19 cellular contexts compared by ENCODE assay signal in the genomic region with DNA sequence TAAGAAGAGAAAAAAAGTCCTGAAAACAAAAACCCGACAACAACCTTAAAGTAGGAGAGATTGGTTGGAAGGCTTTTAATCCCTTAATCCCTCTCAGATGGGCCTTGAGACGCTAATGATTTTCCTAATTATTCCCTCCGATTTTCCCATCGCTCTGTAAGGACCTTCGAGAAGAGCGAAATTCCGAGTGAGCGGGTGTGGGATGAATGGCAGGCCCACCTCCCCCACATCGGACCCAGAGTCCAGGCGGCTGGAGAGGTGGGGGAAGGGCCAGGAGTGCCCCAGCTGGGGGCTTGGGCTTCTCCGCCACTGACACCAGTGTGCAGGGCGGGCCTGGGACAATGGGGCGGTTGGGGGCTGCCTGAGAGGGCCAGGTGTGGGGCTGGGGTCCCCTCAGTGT. TPM values are rescaled to one million over a fixed set of nuclear protein-coding genes. Genes with fewer than 3 reads are reported as not detected.
"Had no signal": no experiment of that assay in that cellular context is flagged by ENCODE, and none has a peak within 500 bp of the region (broad histone marks: within the 10 kb centered on the region; RNA-seq: fewer than 3 reads in every experiment).

No MANE protein-coding gene starts in this region.

- H3K4me3 ChIP-seq: colonic mucosa, esophagus squamous epithelium, lower lobe of right lung, pancreas, thyroid gland, uterus had no signal

- FAIRE-seq: endothelial cell of umbilical vein, pancreas had no signal

- H3K36me3 Mint-ChIP-seq: activated naive CD4-positive, alpha-beta T cell treated with anti-CD3 and anti-CD28 coated beads, Interleukin-2, amount 50 U/mL, for 72 hours; immature natural killer cell; stimulated activated effector memory CD8-positive, alpha-beta T cell treated with anti-CD3 and anti-CD28 coated beads, Interleukin-12 subunit alpha, Interleukin-12 subunit beta, amount 100 ng/mL, for 72 hours had no signal

- H3K4me1 ChIP-seq: colonic mucosa, lower lobe of right lung, pancreas, thyroid gland had no signal

- ATAC-seq: activated naive CD4-positive, alpha-beta T cell treated with anti-CD3 and anti-CD28 coated beads, Interleukin-2, amount 50 U/mL, for 72 hours; activated T-cell treated with anti-CD3 and anti-CD28 coated beads, Interleukin-2, amount 50 U/mL, for 72 hours; lower lobe of right lung; pancreas; stimulated activated effector memory CD8-positive, alpha-beta T cell treated with anti-CD3 and anti-CD28 coated beads, Interleukin-12 subunit alpha, Interleukin-12 subunit beta, amount 100 ng/mL, for 72 hours had no signal

- H3K27ac ChIP-seq: colonic mucosa, esophagus squamous epithelium, lower lobe of right lung, pancreas, thyroid gland, uterus had no signal

- H3K4me3 Mint-ChIP-seq: activated CD4-positive, alpha-beta T cell treated with anti-CD3 and anti-CD28 coated beads, Interleukin-2, amount 10 ng/mL, durations not matched to agents 7 days and 5 days; activated T-cell treated with anti-CD3 and anti-CD28 coated beads, Interleukin-2, amount 50 U/mL, for 72 hours; immature natural killer cell; stimulated activated effector memory CD8-positive, alpha-beta T cell treated with anti-CD3 and anti-CD28 coated beads, Interleukin-12 subunit alpha, Interleukin-12 subunit beta, amount 100 ng/mL, for 72 hours had no signal

- H3K36me3 ChIP-seq: colonic mucosa, esophagus squamous epithelium, lower lobe of right lung, pancreas, thyroid gland, uterus had no signal

- H3K27me3 ChIP-seq: pancreas, thyroid gland, uterus had no signal

- H3K9me3 Mint-ChIP-seq: activated CD4-positive, alpha-beta T cell treated with anti-CD3 and anti-CD28 coated beads, Interleukin-2, amount 10 ng/mL, durations not matched to agents 7 days and 5 days; activated naive CD4-positive, alpha-beta T cell treated with anti-CD3 and anti-CD28 coated beads, Interleukin-2, amount 50 U/mL, for 72 hours; activated T-cell treated with anti-CD3 and anti-CD28 coated beads, Interleukin-2, amount 50 U/mL, for 72 hours; immature natural killer cell; stimulated activated effector memory CD8-positive, alpha-beta T cell treated with anti-CD3 and anti-CD28 coated beads, Interleukin-12 subunit alpha, Interleukin-12 subunit beta, amount 100 ng/mL, for 72 hours had no signal

- H3K4me1 Mint-ChIP-seq: activated CD4-positive, alpha-beta T cell treated with anti-CD3 and anti-CD28 coated beads, Interleukin-2, amount 10 ng/mL, durations not matched to agents 7 days and 5 days; immature natural killer cell; stimulated activated effector memory CD8-positive, alpha-beta T cell treated with anti-CD3 and anti-CD28 coated beads, Interleukin-12 subunit alpha, Interleukin-12 subunit beta, amount 100 ng/mL, for 72 hours had no signal

- H3K27ac Mint-ChIP-seq: activated CD4-positive, alpha-beta T cell treated with anti-CD3 and anti-CD28 coated beads, Interleukin-2, amount 10 ng/mL, durations not matched to agents 7 days and 5 days; activated naive CD4-positive, alpha-beta T cell treated with anti-CD3 and anti-CD28 coated beads, Interleukin-2, amount 50 U/mL, for 72 hours; activated T-cell treated with anti-CD3 and anti-CD28 coated beads, Interleukin-2, amount 50 U/mL, for 72 hours; immature natural killer cell; stimulated activated effector memory CD8-positive, alpha-beta T cell treated with anti-CD3 and anti-CD28 coated beads, Interleukin-12 subunit alpha, Interleukin-12 subunit beta, amount 100 ng/mL, for 72 hours had no signal

- H3K9me3 ChIP-seq: colonic mucosa, esophagus squamous epithelium, lower lobe of right lung, pancreas, thyroid gland, uterus had no signal

- DNase-seq: activated CD4-positive, alpha-beta T cell treated with anti-CD3 and anti-CD28 coated beads, Interleukin-2, amount 10 ng/mL, durations not matched to agents 7 days and 5 days; activated CD8-positive, alpha-beta memory T cell treated with anti-CD3 and anti-CD28 coated beads, Interleukin-2, amount 50 U/mL, for 48 hours; activated gamma-delta T cell; activated T-cell treated with anti-CD3 and anti-CD28 coated beads, Interleukin-2, amount 50 U/mL, for 72 hours; central memory CD4-positive, alpha-beta T cell; colonic mucosa; esophagus squamous epithelium; immature natural killer cell; lower lobe of right lung; midbrain; thyroid gland; uterus had no signal

RNA-seq across cellular contexts. Expression of gene RHBG, which starts 23.4 kb away (rescaled TPM):
- total RNA-seq: activated CD4-positive, alpha-beta T cell treated with anti-CD3 and anti-CD28 coated beads, Interleukin-2, amount 10 ng/mL, durations not matched to agents 7 days and 5 days; activated naive CD4-positive, alpha-beta T cell treated with anti-CD3 and anti-CD28 coated beads, Interleukin-2, amount 50 U/mL, for 72 hours; activated T-cell treated with anti-CD3 and anti-CD28 coated beads, Interleukin-2, amount 50 U/mL, for 72 hours; endothelial cell of umbilical vein; fibroblast of villous mesenchyme; lower lobe of right lung; myocyte; thyroid gland had no signal
- polyA plus RNA-seq: endothelial cell of umbilical vein, immature natural killer cell, neural cell had no signal

RNA-seq across cellular contexts. Expression of gene TSACC, which starts 54.1 kb away (rescaled TPM):
- total RNA-seq: colonic mucosa, esophagus squamous epithelium, fibroblast of villous mesenchyme, lower lobe of right lung, myocyte, pancreas, uterus had no signal
- polyA plus RNA-seq: neural cell had no signal
